Comparison of ENCODE assay signal across 10 cellular contexts in genomic region chr19:3440082-3440481, GRCh38. TPM values are rescaled to one million over a fixed set of nuclear protein-coding genes. Genes with fewer than 3 reads are reported as not detected.
DNase-seq lines count a peak whose midpoint lies in the region; ATAC-seq, FAIRE-seq and TF ChIP-seq lines count a peak whose summit lies in the region.
"Had no signal": no experiment of that assay in that cellular context is flagged by ENCODE, and none has a peak within 500 bp of the region (broad histone marks: within the 10 kb centered on the region; RNA-seq: fewer than 3 reads in every experiment).

No MANE protein-coding gene starts in this region.

- peaks cover 3% of the 10 kb centered on the region for H3K36me3 Mint-ChIP-seq in activated naive CD8-positive, alpha-beta T cell treated with anti-CD3 and anti-CD28 coated beads, Interleukin-2, amount 10 ng/mL, durations not matched to agents 7 days and 5 days
- peaks cover 6% of the 10 kb centered on the region for H3K36me3 Mint-ChIP-seq in stimulated activated memory B cell treated with anti-CD40 and anti-IgM and Interleukin-4, amounts not matched to agents 10 μg/mL and 1 μg/mL and 100 μg/mL, for 72 hours

- H2AFZ ChIP-seq in keratinocyte (ENCODE audit: control insufficient read depth, low read length), result no peak overlapping the region

- H3K9me3 Mint-ChIP-seq in activated naive CD8-positive, alpha-beta T cell treated with anti-CD3 and anti-CD28 coated beads, Interleukin-2, amount 10 ng/mL, durations not matched to agents 7 days and 5 days, result no peaks in the 10 kb centered on the region
- H3K9me3 Mint-ChIP-seq in stimulated activated memory B cell treated with anti-CD40 and anti-IgM and Interleukin-4, amounts not matched to agents 10 μg/mL and 1 μg/mL and 100 μg/mL, for 72 hours, result no peaks in the 10 kb centered on the region

- H3K4me3 ChIP-seq in keratinocyte (ENCODE audit: control insufficient read depth in 2 of 3, extremely low read depth in 1 of 3, insufficient read depth in 2 of 3, low read depth in 1 of 3, low read length in 3 of 3), result no peak overlapping the region

- H3K27ac ChIP-seq in keratinocyte (ENCODE audit: control insufficient read depth, insufficient read depth, low read length), result no peak overlapping the region

- POLR2A ChIA-PET in activated naive CD8-positive, alpha-beta T cell treated with anti-CD3 and anti-CD28 coated beads, Interleukin-2, amount 10 ng/mL, durations not matched to agents 7 days and 5 days (lab: Charles Lee), result no interaction called here

- peak; percentile 23 for FAIRE-seq in keratinocyte (lab: Jason Lieb, UNC)
- FAIRE-seq: A204.1 had no signal

- H3K4me1 Mint-ChIP-seq in activated naive CD8-positive, alpha-beta T cell treated with anti-CD3 and anti-CD28 coated beads, Interleukin-2, amount 10 ng/mL, durations not matched to agents 7 days and 5 days, result peaks cover 6% of the 10 kb centered on the region
- peaks cover 15% of the 10 kb centered on the region for H3K4me1 Mint-ChIP-seq in stimulated activated memory B cell treated with anti-CD40 and anti-IgM and Interleukin-4, amounts not matched to agents 10 μg/mL and 1 μg/mL and 100 μg/mL, for 72 hours

- H3K27ac Mint-ChIP-seq in activated naive CD8-positive, alpha-beta T cell treated with anti-CD3 and anti-CD28 coated beads, Interleukin-2, amount 10 ng/mL, durations not matched to agents 7 days and 5 days, result no peak overlapping the region
- no peak overlapping the region for H3K27ac Mint-ChIP-seq in stimulated activated memory B cell treated with anti-CD40 and anti-IgM and Interleukin-4, amounts not matched to agents 10 μg/mL and 1 μg/mL and 100 μg/mL, for 72 hours

- dilution Hi-C loops in keratinocyte (cut with MboI; ENCODE audit: extremely low pct_ligation_motif_present, low sequenced_read_pairs), result no loop called here

- no peak overlapping the region for H3K4me3 Mint-ChIP-seq in activated naive CD8-positive, alpha-beta T cell treated with anti-CD3 and anti-CD28 coated beads, Interleukin-2, amount 10 ng/mL, durations not matched to agents 7 days and 5 days
- H3K4me3 Mint-ChIP-seq in stimulated activated memory B cell treated with anti-CD40 and anti-IgM and Interleukin-4, amounts not matched to agents 10 μg/mL and 1 μg/mL and 100 μg/mL, for 72 hours, result no peak overlapping the region

- no peak overlapping the region for H3K4me2 ChIP-seq in keratinocyte (ENCODE audit: control insufficient read depth, extremely low read depth, insufficient read depth, low read depth, low read length)

- no peaks in the 10 kb centered on the region for H3K9me3 ChIP-seq in keratinocyte (ENCODE audit: control insufficient read depth, low read depth, low read length)

- no peak for ATAC-seq in activated naive CD8-positive, alpha-beta T cell treated with anti-CD3 and anti-CD28 coated beads, Interleukin-2, amount 10 ng/mL, durations not matched to agents 7 days and 5 days (ENCODE audit: low read depth)
- no peak for ATAC-seq in stimulated activated memory B cell treated with anti-CD40 and anti-IgM and Interleukin-4, amounts not matched to agents 10 μg/mL and 1 μg/mL and 100 μg/mL, for 72 hours

- H3K9ac ChIP-seq in keratinocyte (ENCODE audit: control insufficient read depth, extremely low read depth, insufficient read depth, low read length), result no peak overlapping the region

- H3K27me3 ChIP-seq in keratinocyte (ENCODE audit: control insufficient read depth, extremely low read depth, insufficient read depth, low read length), result no peaks in the 10 kb centered on the region

- peak; percentile 47 to 76 (median 47) for TF ChIP-seq CTCF in keratinocyte (optimal IDR thresholded peaks at IDR 0.05 in 1 of 3, IDR thresholded peaks at IDR 0.05 in 1 of 3, conservative IDR thresholded peaks at IDR 0.05 in 1 of 3; ENCODE audit: extremely low read depth in 1 of 3, insufficient read depth in 2 of 3, low read length in 3 of 3)

- H3K36me3 ChIP-seq in keratinocyte (ENCODE audit: control insufficient read depth in 2 of 2, extremely low read depth in 1 of 2, insufficient read depth in 2 of 2, low read length in 2 of 2), result peaks cover 24% of the 10 kb centered on the region in 2 experiments

- peaks cover 22% of the 10 kb centered on the region for H3K79me2 ChIP-seq in keratinocyte (ENCODE audit: control insufficient read depth, insufficient read depth, low read length)

- peaks cover 10% of the 10 kb centered on the region for H4K20me1 ChIP-seq in keratinocyte (ENCODE audit: control insufficient read depth, extremely low read depth, insufficient read depth, low read length)

- peak; percentile 73 for DNase-seq in DMS 273 (lab: John Stamatoyannopoulos, UW; ENCODE audit: unreplicated experiment)
- no peak for DNase-seq in DMS 273 treated with DMSO at 0.1 percent for 48 hours (lab: John Stamatoyannopoulos, UW)
- DNase-seq in SK-N-DZ (ENCODE audit: low spot score), result peak; percentile 31
- DNase-seq in activated naive CD8-positive, alpha-beta T cell treated with anti-CD3 and anti-CD28 coated beads, Interleukin-2, amount 10 ng/mL, durations not matched to agents 7 days and 5 days, result peak; percentile 59
- no peak for DNase-seq in keratinocyte (ENCODE audit: low read depth, low spot score)
- peak; percentile 44 to 53 for DNase-seq in stimulated activated CD8-positive, alpha-beta memory T cell treated with anti-CD3 and anti-CD28 coated beads, Interleukin-2, amount 100 ng/mL, for 48 hours (ENCODE audit: low read depth in 2 of 2)
- no peak for DNase-seq in NCI-H1092 treated with DMSO at 0.1 percent for 48 hours (lab: John Stamatoyannopoulos, UW)

- H3K4me1 ChIP-seq in keratinocyte (ENCODE audit: control insufficient read depth, extremely low read depth, insufficient read depth, low read length), result peaks cover 5% of the 10 kb centered on the region

- no peaks in the 10 kb centered on the region for H3K9me1 ChIP-seq in keratinocyte (ENCODE audit: control insufficient read depth, extremely low read depth, insufficient read depth, low read length)

- H3K27me3 Mint-ChIP-seq in activated naive CD8-positive, alpha-beta T cell treated with anti-CD3 and anti-CD28 coated beads, Interleukin-2, amount 10 ng/mL, durations not matched to agents 7 days and 5 days, result no peaks in the 10 kb centered on the region
- H3K27me3 Mint-ChIP-seq in stimulated activated memory B cell treated with anti-CD40 and anti-IgM and Interleukin-4, amounts not matched to agents 10 μg/mL and 1 μg/mL and 100 μg/mL, for 72 hours, result no peaks in the 10 kb centered on the region

RNA-seq across cellular contexts. Expression of gene SMIM24, which starts 40.2 kb away (rescaled TPM):
- 1.3 TPM in 1 of 2 replicates, not detected in the other for polyA plus RNA-seq in SK-N-DZ (2014; cell fraction: cytosol; rRNA removed)
- 1.9 TPM in 1 of 2 replicates, not detected in the other for polyA plus RNA-seq in SK-N-DZ (2014; cell fraction: nucleus; rRNA removed)
- 1 to 10 TPM; 5.2 to 6.0 TPM for total RNA-seq in activated naive CD8-positive, alpha-beta T cell treated with anti-CD3 and anti-CD28 coated beads, Interleukin-2, amount 10 ng/mL, durations not matched to agents 7 days and 5 days
- not detected in 3 replicates for polyA plus RNA-seq in keratinocyte
- polyA plus RNA-seq in keratinocyte (2011; ENCODE audit: low read depth), result not detected
- polyA plus RNA-seq in keratinocyte (2011; cell fraction: cytosol; rRNA removed), result not detected in 2 replicates
- polyA plus RNA-seq in keratinocyte (2011; cell fraction: nucleus; rRNA removed), result not detected in 2 replicates
- 0.23 TPM in 1 of 2 replicates, not detected in the other for polyA plus RNA-seq in keratinocyte (2012; ENCODE audit: low replicate concordance)
- polyA minus RNA-seq in keratinocyte, result not detected in 3 replicates
- polyA minus RNA-seq in keratinocyte (2011; cell fraction: cytosol; rRNA and poly(A)+ RNA removed), result not detected
- polyA minus RNA-seq in keratinocyte (2011; cell fraction: nucleus; rRNA and poly(A)+ RNA removed), result not detected in 2 replicates

RNA-seq across cellular contexts. Expression of gene SMIM44, which starts 43.2 kb away (rescaled TPM):
- not detected in 2 replicates for polyA plus RNA-seq in SK-N-DZ (2014; cell fraction: cytosol; rRNA removed)
- not detected in 2 replicates for polyA plus RNA-seq in SK-N-DZ (2014; cell fraction: nucleus; rRNA removed)
- total RNA-seq in activated naive CD8-positive, alpha-beta T cell treated with anti-CD3 and anti-CD28 coated beads, Interleukin-2, amount 10 ng/mL, durations not matched to agents 7 days and 5 days, result not detected
- not detected in 3 replicates for polyA plus RNA-seq in keratinocyte
- polyA plus RNA-seq in keratinocyte (2011; ENCODE audit: low read depth), result not detected
- polyA plus RNA-seq in keratinocyte (2011; cell fraction: cytosol; rRNA removed), result not detected in 2 replicates
- polyA plus RNA-seq in keratinocyte (2011; cell fraction: nucleus; rRNA removed), result not detected in 2 replicates
- not detected in 2 replicates for polyA plus RNA-seq in keratinocyte (2012; ENCODE audit: low replicate concordance)
- polyA minus RNA-seq in keratinocyte, result not detected in 3 replicates
- polyA minus RNA-seq in keratinocyte (2011; cell fraction: cytosol; rRNA and poly(A)+ RNA removed), result not detected
- not detected in 2 replicates for polyA minus RNA-seq in keratinocyte (2011; cell fraction: nucleus; rRNA and poly(A)+ RNA removed)
- total RNA-seq: activated CD8-positive, alpha-beta memory T cell treated with anti-CD3 and anti-CD28 coated beads for 36 hours had no signal

Comparison
In these comparisons a context has a peak if more than half of its experiments do, and no peak if none do; other contexts are left out.
1. DNase-seq: peak in DMS 273 (single experiment), SK-N-DZ (single experiment), activated naive CD8-positive, alpha-beta T cell treated with anti-CD3 and anti-CD28 coated beads, Interleukin-2, amount 10 ng/mL, durations not matched to agents 7 days and 5 days (single experiment) and stimulated activated CD8-positive, alpha-beta memory T cell treated with anti-CD3 and anti-CD28 coated beads, Interleukin-2, amount 100 ng/mL, for 48 hours (2 of 2); none in DMS 273 treated with DMSO at 0.1 percent for 48 hours (single experiment), keratinocyte (single experiment) and NCI-H1092 treated with DMSO at 0.1 percent for 48 hours (single experiment).